ENCODE assay signal across 15 cellular contexts in the genomic region with DNA sequence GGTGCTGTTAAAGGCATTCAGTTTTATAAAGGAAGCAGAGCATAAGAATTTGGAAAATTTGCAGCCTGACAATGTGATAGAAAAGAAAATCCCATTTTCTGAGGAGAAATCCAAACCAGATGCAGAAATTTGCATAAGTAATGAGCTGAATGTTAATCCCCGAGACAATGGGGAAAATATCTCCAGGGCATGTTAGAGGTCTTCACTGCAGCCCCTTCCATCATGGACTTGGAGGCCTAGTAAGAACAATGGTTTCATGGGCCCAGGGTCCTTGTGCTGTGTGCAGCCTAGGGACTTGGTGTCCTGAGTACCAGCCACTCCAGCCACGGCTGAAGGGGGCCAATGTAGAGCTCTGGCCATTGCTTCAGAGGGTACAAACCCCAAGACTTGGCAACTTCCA.
A peak's percentile ranks its signal among the peaks of the same experiment; 100 is the strongest.
DNase-seq lines count a peak whose midpoint lies in the region; ATAC-seq and TF ChIP-seq lines count a peak whose summit lies in the region.
"Had no signal": no experiment of that assay in that cellular context is flagged by ENCODE, and none has a peak within 500 bp of the region (broad histone marks: within the 10 kb centered on the region; RNA-seq: fewer than 3 reads in every experiment).

No MANE protein-coding gene starts in this region.

- H3K4me1 ChIP-seq in HAP-1 (peaks cover 16% of the 10 kb centered on the region), OCI-LY7 (ENCODE audit: insufficient read depth, low read length, poor library complexity, severe bottlenecking) (peaks cover 62% of the 10 kb centered on the region)
- H3K4me1 ChIP-seq: Caco-2 had no signal

- H3K36me3 ChIP-seq in HAP-1 (replicated peaks) (no peaks in the 10 kb centered on the region), OCI-LY7 (ENCODE audit: insufficient read depth, low read length) (peaks cover 31% of the 10 kb centered on the region)
- H3K36me3 ChIP-seq: BLaER1 treated with 17β-estradiol and CSF1 and Interleukin-3, amounts not matched to agents 10 nM and 100 nM had no signal

- H3K9me2 ChIP-seq in OCI-LY7 (ENCODE audit: insufficient read depth, low read length): no peaks in the 10 kb centered on the region

- H3K9me3 ChIP-seq in HAP-1: peaks cover 2% of the 10 kb centered on the region; the same call in 1 of the 2 replicates
- H3K9me3 ChIP-seq in OCI-LY7 (ENCODE audit: low read length): peaks cover 12% of the 10 kb centered on the region; the same call in 1 of the 2 replicates
- H3K9me3 ChIP-seq: Caco-2 had no signal

- DNase-seq in HAP-1 (ENCODE audit: low spot score in 2 of 2) (peak; percentile 53 to 58), OCI-LY7 (ENCODE audit: low spot score) (no peak), SW 1271 (lab: John Stamatoyannopoulos, UW) (no peak)
- DNase-seq: 8988T; AML-193; Caco-2; Calu3; CD4-positive, alpha-beta T cell; CD8-positive, alpha-beta T cell; DMS79 treated with DMSO at 0.1 percent for 48 hours; GF-D8 had no signal

- H3K4me3 ChIP-seq in HAP-1 (no peak overlapping the region), OCI-LY7 (ENCODE audit: low read depth, low read length, poor library complexity, severe bottlenecking) (no peak overlapping the region)
- H3K4me3 ChIP-seq: BLaER1 treated with 17β-estradiol and CSF1 and Interleukin-3, amounts not matched to agents 10 nM and 100 nM had no signal

- H3K27ac ChIP-seq in OCI-LY7 (ENCODE audit: low read depth, low read length, poor library complexity, severe bottlenecking): peak overlapping the region; percentile 98
- H3K27ac ChIP-seq: BLaER1 treated with 17β-estradiol and CSF1 and Interleukin-3, amounts not matched to agents 10 nM and 100 nM; C4-2B had no signal

- TF ChIP-seq CTCF in OCI-LY7 (conservative IDR thresholded peaks at IDR 0.05; ENCODE audit: low read length): no peak

- ATAC-seq in HG02798 (IDR thresholded peaks at IDR 0.05; ENCODE audit: poor library complexity, unreplicated experiment) (no peak), HG03442 (IDR thresholded peaks at IDR 0.05; ENCODE audit: unreplicated experiment) (no peak)
- ATAC-seq: CD8-positive, alpha-beta T cell had no signal

- no peak overlapping the region for H3K4me2 ChIP-seq in OCI-LY7 (ENCODE audit: low read length)

- no TSS peak for BruUV-seq in OCI-LY7 (replicated peaks; lab: Mats Ljungman, UMichigan)

- H3K27me3 ChIP-seq in HAP-1 (ENCODE audit: low read depth): no peaks in the 10 kb centered on the region
- H3K27me3 ChIP-seq: BLaER1 treated with 17β-estradiol and CSF1 and Interleukin-3, amounts not matched to agents 10 nM and 100 nM had no signal

- POLR2A ChIA-PET in OCI-LY7 (lab: Charles Lee): interaction anchor here (1.0 kb wide), 1 partner anchor 25 kb away, joined by 4 read pairs; no protein-coding TSS in a partner anchor

- CTCF ChIA-PET in OCI-LY7 (lab: Charles Lee; ENCODE audit: unreplicated experiment): no interaction called here

- H3K79me2 ChIP-seq in OCI-LY7 (ENCODE audit: insufficient read depth, low read depth, low read length): no peaks in the 10 kb centered on the region

- intact Hi-C loops in OCI-LY7 (cut with micrococcal nuclease; ENCODE audit: unreplicated experiment): loop anchor here (5.0 kb wide), 2 partner anchors 543 to 928 kb away; partner anchors contain the start of gene NR3C2

- in situ Hi-C loops in HAP-1 (cut with MboI; ENCODE audit: low sequenced_read_pairs): no loop called here

- H2AFZ ChIP-seq in OCI-LY7 (ENCODE audit: low read length): no peak overlapping the region

- H4K20me1 ChIP-seq in OCI-LY7 (ENCODE audit: insufficient read depth, low read length): no peaks in the 10 kb centered on the region
- H4K20me1 ChIP-seq: BLaER1 treated with 17β-estradiol and CSF1 and Interleukin-3, amounts not matched to agents 10 nM and 100 nM had no signal

Comparison
In these comparisons a context has a peak if more than half of its experiments do, and no peak if none do; other contexts are left out.
1. DNase-seq: peak in HAP-1 (2 of 2); none in OCI-LY7 (single experiment) and SW 1271 (0 of 2).